8 cellular contexts compared by ENCODE assay signal in the genomic region with DNA sequence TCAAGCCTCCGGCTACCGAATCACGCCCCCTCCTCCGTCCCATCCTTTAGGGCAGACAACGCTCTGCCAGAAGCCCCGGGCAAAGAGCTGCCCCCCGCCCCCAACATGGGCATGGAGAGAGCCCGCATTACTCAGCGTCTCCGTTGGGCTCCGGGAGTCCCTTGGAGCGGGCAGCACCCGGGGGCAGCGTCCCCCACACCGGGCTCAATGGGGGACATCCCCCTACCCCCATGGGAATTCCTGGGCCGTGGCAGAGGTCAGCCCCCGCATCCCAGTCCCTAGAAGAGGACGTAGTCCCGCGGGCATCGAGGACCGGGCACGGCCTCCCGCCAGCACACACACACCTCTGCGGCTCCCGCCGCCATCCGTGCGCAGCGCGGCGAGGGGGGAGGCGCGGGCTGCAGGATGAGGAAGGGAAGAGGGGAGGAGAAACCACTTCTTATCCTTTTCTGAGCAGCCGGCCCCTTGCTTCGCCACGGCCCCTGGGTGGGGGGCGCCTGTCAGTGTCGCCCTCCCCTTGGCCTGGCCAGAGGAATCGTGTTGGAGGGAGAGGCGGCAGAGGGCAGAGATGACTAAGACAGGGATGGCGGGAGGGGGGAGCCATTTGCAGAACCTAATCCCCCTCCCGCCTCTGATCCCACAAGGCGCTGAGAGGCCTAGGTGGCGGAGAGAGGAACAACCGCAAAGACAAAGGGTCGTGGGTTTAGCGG. TPM values are rescaled to one million over a fixed set of nuclear protein-coding genes. Genes with fewer than 3 reads are reported as not detected.
DNase-seq lines count a peak whose midpoint lies in the region; ATAC-seq and TF ChIP-seq lines count a peak whose summit lies in the region.

No MANE protein-coding gene starts in this region.

- peaks cover 5 to 38% (median 30%) of the 10 kb centered on the region in 3 donors for H3K27me3 Mint-ChIP-seq in naive B cell

- H3K4me3 Mint-ChIP-seq in naive B cell = peak overlapping the region in 7 of 8 donors; percentile 62 to 79 (median 71)

- in situ Hi-C loops in KBM-7 (cut with MboI; ENCODE audit: low pct_unique_long_range_greater_than_20kb, low sequenced_read_pairs) = no loop called here

- H3K9me3 Mint-ChIP-seq in naive B cell = no peaks in the 10 kb centered on the region

- ATAC-seq in naive B cell (ENCODE audit: low read depth in 2 of 2) (peak in 1 of 2 donors; percentile 12), GM18867 (IDR thresholded peaks at IDR 0.05; ENCODE audit: unreplicated experiment) (no peak), GM18873 (IDR thresholded peaks at IDR 0.05; ENCODE audit: low FRiP score, unreplicated experiment) (no peak), HG03457 (IDR thresholded peaks at IDR 0.05; ENCODE audit: unreplicated experiment) (no peak)

- peaks cover 7 to 11% (median 8%) of the 10 kb centered on the region in 3 donors for H3K4me1 Mint-ChIP-seq in naive B cell

- DNase-seq in DMS53 treated with DMSO at 0.1 percent for 48 hours (lab: John Stamatoyannopoulos, UW; ENCODE audit: unreplicated experiment) = peak; percentile 28
- DNase-seq in KBM-7 = peak; percentile 78
- peak; percentile 45 for DNase-seq in SKM-1 treated with dmso at 0.1 percent for 144 hours (lab: John Stamatoyannopoulos, UW; ENCODE audit: unreplicated experiment)
- DNase-seq in erythroblast (lab: John Stamatoyannopoulos, UW) = peak; percentile 15 to 21
- peak; percentile 20 for DNase-seq in naive B cell

- no peak overlapping the region for H3K27ac Mint-ChIP-seq in naive B cell

- TF ChIP-seq POLR2A in erythroblast (IDR thresholded peaks at IDR 0.05; ENCODE audit: low read length) = no peak

- no peaks in the 10 kb centered on the region for H3K36me3 Mint-ChIP-seq in naive B cell

RNA-seq across cellular contexts. Expression of a gene that starts 0.8 kb away (rescaled TPM):
- polyA plus RNA-seq in naive B cell (ENCODE audit: low read depth in 6 of 6) = under 1 TPM in 4 of 6 donors, not detected in 2; 0.15 to 0.49 (median 0.20) TPM

RNA-seq across cellular contexts. Expression of a gene that starts 12.6 kb away (rescaled TPM):
- 10 to 100 TPM in 2 of 6 donors, 1 to 10 TPM in 4; 5.6 to 34.6 (median 9.9) TPM for polyA plus RNA-seq in naive B cell (ENCODE audit: low read depth in 6 of 6)

RNA-seq across cellular contexts. Expression of a gene that starts 43.9 kb away (rescaled TPM):
- polyA plus RNA-seq in naive B cell (ENCODE audit: low read depth in 6 of 6) = 10 to 100 TPM; 74.7 to 98.3 (median 93.5) TPM

RNA-seq across cellular contexts. Expression of a gene that starts 54.7 kb away (rescaled TPM):
- 1 to 10 TPM in 2 of 6 donors, under 1 TPM in 1, not detected in 3; 0.44 to 1.2 (median 1.2) TPM for polyA plus RNA-seq in naive B cell (ENCODE audit: low read depth in 6 of 6)

Comparison
In these comparisons a context has a peak if more than half of its experiments do, and no peak if none do; other contexts are left out.
1. DNase-seq: peak in every context shown above with its lines; median percentile 78 in KBM-7; 45 in SKM-1 treated with dmso at 0.1 percent for 144 hours; 28 in DMS53 treated with DMSO at 0.1 percent for 48 hours; 20 in naive B cell; 18 in erythroblast.